In the genomic region with DNA sequence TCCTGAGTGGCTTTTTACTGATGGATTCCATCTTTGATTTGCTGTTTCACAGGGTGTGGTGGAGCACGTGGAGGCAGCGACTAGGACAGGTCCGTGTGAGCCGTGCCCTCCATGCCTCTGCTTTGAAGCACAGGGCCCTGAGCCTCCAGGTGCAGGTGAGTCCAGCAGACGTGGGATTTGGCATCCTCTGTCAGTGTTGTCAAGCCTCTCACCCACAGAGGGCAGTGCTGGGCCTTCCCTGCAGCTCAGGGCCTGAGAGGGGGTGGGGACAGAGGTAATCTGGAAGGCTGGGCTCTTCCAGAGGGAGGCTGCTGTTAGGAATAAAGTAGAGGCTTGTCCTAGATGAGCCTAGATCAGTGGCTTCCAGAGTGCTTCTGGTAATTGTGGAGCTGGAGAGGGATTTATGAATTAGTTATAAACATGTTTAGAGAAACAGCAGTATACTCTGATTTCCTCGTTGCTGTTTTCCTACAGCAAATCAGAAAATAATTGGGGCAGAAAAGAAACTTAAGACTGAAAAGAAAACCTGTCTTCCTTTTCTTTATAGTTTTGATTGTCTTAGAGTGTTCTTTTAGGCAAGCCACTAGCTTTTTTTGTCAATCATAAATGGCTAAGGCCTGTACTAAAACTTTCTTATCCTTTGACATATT, we compare ENCODE assay signal across 1 cellular context.
TF ChIP-seq lines count a peak whose summit lies in the region.

No MANE protein-coding gene starts in this region.

TF ChIP-seq in IMR-90, 13 proteins besides CTCF, POLR2A, EP300 and RAD21:
- peak; percentile 19; the same call in 1 of the 2 replicates for TF ChIP-seq MAZ (IDR thresholded peaks at IDR 0.05; ENCODE audit: borderline replicate concordance, low read depth, low read length)
- peak; percentile 83 for TF ChIP-seq SMC3 (IDR thresholded peaks at IDR 0.05; ENCODE audit: low read depth, low read length)
- TF ChIP-seq MXI1 (IDR thresholded peaks at IDR 0.05; ENCODE audit: borderline replicate concordance, low read depth, low read length) = no peak
